ENCODE assay signal across 8 cellular contexts in genomic region chr14:29584992-29585391, GRCh38.
DNase-seq lines count a peak whose midpoint lies in the region; ATAC-seq and TF ChIP-seq lines count a peak whose summit lies in the region.

No MANE protein-coding gene starts in this region.

- intact Hi-C loops in activated CD4-positive, alpha-beta memory T cell treated with anti-CD3 and anti-CD28 coated beads for 36 hours (cut with micrococcal nuclease) = no loop called here

- CTCF ChIA-PET in activated CD4-positive, alpha-beta memory T cell treated with anti-CD3 and anti-CD28 coated beads for 36 hours (lab: Charles Lee) = no interaction called here

- DNase-seq in AG09309 (ENCODE audit: low read depth) (peak; percentile 71), NCI-H187 treated with DMSO at 0.1 percent for 48 hours (lab: John Stamatoyannopoulos, UW) (peak; percentile 94), dermis microvascular lymphatic vessel endothelial cell (ENCODE audit: low read depth in 2 of 2) (peak; percentile 10 to 59), midbrain (lab: John Stamatoyannopoulos, UW) (peak; percentile 31), NCI-H82 treated with DMSO at 0.1 percent for 48 hours (lab: John Stamatoyannopoulos, UW; ENCODE audit: unreplicated experiment) (no peak)
- no peak for DNase-seq in activated CD4-positive, alpha-beta memory T cell treated with anti-CD3 and anti-CD28 coated beads for 36 hours

- peaks cover 3% of the 10 kb centered on the region for H3K9me3 Mint-ChIP-seq in activated CD4-positive, alpha-beta memory T cell treated with anti-CD3 and anti-CD28 coated beads for 36 hours

- no peak for TF ChIP-seq CTCF in AG09309 (IDR thresholded peaks at IDR 0.05; ENCODE audit: control insufficient read depth, insufficient read depth, low read depth, low read length, missing control alignments)

- H3K4me3 ChIP-seq in AG09309 (ENCODE audit: control insufficient read depth, low read depth, low read length) = no peak overlapping the region

- ATAC-seq in HG03457 (IDR thresholded peaks at IDR 0.05; ENCODE audit: unreplicated experiment) = no peak
- no peak for ATAC-seq in GM18909 (IDR thresholded peaks at IDR 0.05; ENCODE audit: poor library complexity, unreplicated experiment)

- POLR2A ChIA-PET in activated CD4-positive, alpha-beta memory T cell treated with anti-CD3 and anti-CD28 coated beads for 36 hours (lab: Charles Lee) = no interaction called here

- H3K36me3 Mint-ChIP-seq in activated CD4-positive, alpha-beta memory T cell treated with anti-CD3 and anti-CD28 coated beads for 36 hours = no peaks in the 10 kb centered on the region

- no peak overlapping the region for H3K27ac Mint-ChIP-seq in activated CD4-positive, alpha-beta memory T cell treated with anti-CD3 and anti-CD28 coated beads for 36 hours

- no peaks in the 10 kb centered on the region for H3K4me1 Mint-ChIP-seq in activated CD4-positive, alpha-beta memory T cell treated with anti-CD3 and anti-CD28 coated beads for 36 hours (ENCODE audit: low read depth)

- no peaks in the 10 kb centered on the region for H3K27me3 Mint-ChIP-seq in activated CD4-positive, alpha-beta memory T cell treated with anti-CD3 and anti-CD28 coated beads for 36 hours

- H3K4me3 Mint-ChIP-seq in activated CD4-positive, alpha-beta memory T cell treated with anti-CD3 and anti-CD28 coated beads for 36 hours = no peak overlapping the region

Comparison
In these comparisons a context has a peak if more than half of its experiments do, and no peak if none do; other contexts are left out.
1. DNase-seq: peak in AG09309 (single experiment), NCI-H187 treated with DMSO at 0.1 percent for 48 hours (single experiment), dermis microvascular lymphatic vessel endothelial cell (2 of 2) and midbrain (single experiment); none in NCI-H82 treated with DMSO at 0.1 percent for 48 hours (single experiment) and activated CD4-positive, alpha-beta memory T cell treated with anti-CD3 and anti-CD28 coated beads for 36 hours (single experiment).